1 cellular context compared by ENCODE assay signal in genomic region chr15:41115652-41116115, GRCh38.
TF ChIP-seq lines count a peak whose summit lies in the region.

No MANE protein-coding gene starts in this region.

TF ChIP-seq in HepG2, 621 proteins besides CTCF, POLR2A, EP300 and RAD21 (continued from another document and continues in another):
- TF ChIP-seq BCL3 (CRISPR knock-in tag; IDR thresholded peaks at IDR 0.05) = no peak
- no peak for TF ChIP-seq ZNF784 (CRISPR knock-in tag; IDR thresholded peaks at IDR 0.05; ENCODE audit: borderline replicate concordance)
- TF ChIP-seq HNRNPLL (IDR thresholded peaks at IDR 0.05; ENCODE audit: low read depth, low read length, poor library complexity, severe bottlenecking) = no peak
- TF ChIP-seq EED (CRISPR knock-in tag; IDR thresholded peaks at IDR 0.05) = no peak
- TF ChIP-seq, protein P1, sequence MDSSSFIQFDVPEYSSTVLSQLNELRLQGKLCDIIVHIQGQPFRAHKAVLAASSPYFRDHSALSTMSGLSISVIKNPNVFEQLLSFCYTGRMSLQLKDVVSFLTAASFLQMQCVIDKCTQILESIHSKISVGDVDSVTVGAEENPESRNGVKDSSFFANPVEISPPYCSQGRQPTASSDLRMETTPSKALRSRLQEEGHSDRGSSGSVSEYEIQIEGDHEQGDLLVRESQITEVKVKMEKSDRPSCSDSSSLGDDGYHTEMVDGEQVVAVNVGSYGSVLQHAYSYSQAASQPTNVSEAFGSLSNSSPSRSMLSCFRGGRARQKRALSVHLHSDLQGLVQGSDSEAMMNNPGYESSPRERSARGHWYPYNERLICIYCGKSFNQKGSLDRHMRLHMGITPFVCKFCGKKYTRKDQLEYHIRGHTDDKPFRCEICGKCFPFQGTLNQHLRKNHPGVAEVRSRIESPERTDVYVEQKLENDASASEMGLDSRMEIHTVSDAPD (CRISPR knock-in tag; IDR thresholded peaks at IDR 0.05) = no peak
- no peak for TF ChIP-seq ZNF253 (CRISPR knock-in tag; IDR thresholded peaks at IDR 0.05; ENCODE audit: borderline replicate concordance)
- no peak for TF ChIP-seq SCMH1 (CRISPR knock-in tag; IDR thresholded peaks at IDR 0.05; ENCODE audit: borderline replicate concordance)
- peak; percentile 16; the same call in 1 of the 2 replicates for TF ChIP-seq SNAI1 (CRISPR knock-in tag; IDR thresholded peaks at IDR 0.05; ENCODE audit: borderline replicate concordance)
- TF ChIP-seq MED13 (CRISPR knock-in tag; IDR thresholded peaks at IDR 0.05) = no peak
- TF ChIP-seq CENPT (CRISPR knock-in tag; IDR thresholded peaks at IDR 0.05; ENCODE audit: low read depth) = 0 out of 2 replicates have a peak, but pooled peaks have one; percentile 7
- no peak for TF ChIP-seq ZNF230 (CRISPR knock-in tag; IDR thresholded peaks at IDR 0.05)
- no peak for TF ChIP-seq ZFP37 (CRISPR knock-in tag; IDR thresholded peaks at IDR 0.05; ENCODE audit: borderline replicate concordance)
- TF ChIP-seq MBNL3 (CRISPR knock-in tag; conservative IDR thresholded peaks at IDR 0.05) = no peak
- no peak for TF ChIP-seq RFX5 (IDR thresholded peaks at IDR 0.05; ENCODE audit: low read depth, low read length)
- TF ChIP-seq ZNF709 (CRISPR knock-in tag; IDR thresholded peaks at IDR 0.05) = no peak
- TF ChIP-seq CBX1 (IDR thresholded peaks at IDR 0.05; ENCODE audit: low read depth) = no peak
- TF ChIP-seq MED8 (CRISPR knock-in tag; IDR thresholded peaks at IDR 0.05; ENCODE audit: insufficient replicate concordance) = no peak
- TF ChIP-seq KLF11 (CRISPR knock-in tag; IDR thresholded peaks at IDR 0.05) = no peak
- 0 out of 2 replicates have a peak, but pooled peaks have one; percentile 16 for TF ChIP-seq CCDC6 (CRISPR knock-in tag; IDR thresholded peaks at IDR 0.05)
- TF ChIP-seq DR1 (CRISPR knock-in tag; IDR thresholded peaks at IDR 0.05) = no peak
- no peak for TF ChIP-seq ZNF563 (CRISPR knock-in tag; IDR thresholded peaks at IDR 0.05)
- TF ChIP-seq, protein P2, sequence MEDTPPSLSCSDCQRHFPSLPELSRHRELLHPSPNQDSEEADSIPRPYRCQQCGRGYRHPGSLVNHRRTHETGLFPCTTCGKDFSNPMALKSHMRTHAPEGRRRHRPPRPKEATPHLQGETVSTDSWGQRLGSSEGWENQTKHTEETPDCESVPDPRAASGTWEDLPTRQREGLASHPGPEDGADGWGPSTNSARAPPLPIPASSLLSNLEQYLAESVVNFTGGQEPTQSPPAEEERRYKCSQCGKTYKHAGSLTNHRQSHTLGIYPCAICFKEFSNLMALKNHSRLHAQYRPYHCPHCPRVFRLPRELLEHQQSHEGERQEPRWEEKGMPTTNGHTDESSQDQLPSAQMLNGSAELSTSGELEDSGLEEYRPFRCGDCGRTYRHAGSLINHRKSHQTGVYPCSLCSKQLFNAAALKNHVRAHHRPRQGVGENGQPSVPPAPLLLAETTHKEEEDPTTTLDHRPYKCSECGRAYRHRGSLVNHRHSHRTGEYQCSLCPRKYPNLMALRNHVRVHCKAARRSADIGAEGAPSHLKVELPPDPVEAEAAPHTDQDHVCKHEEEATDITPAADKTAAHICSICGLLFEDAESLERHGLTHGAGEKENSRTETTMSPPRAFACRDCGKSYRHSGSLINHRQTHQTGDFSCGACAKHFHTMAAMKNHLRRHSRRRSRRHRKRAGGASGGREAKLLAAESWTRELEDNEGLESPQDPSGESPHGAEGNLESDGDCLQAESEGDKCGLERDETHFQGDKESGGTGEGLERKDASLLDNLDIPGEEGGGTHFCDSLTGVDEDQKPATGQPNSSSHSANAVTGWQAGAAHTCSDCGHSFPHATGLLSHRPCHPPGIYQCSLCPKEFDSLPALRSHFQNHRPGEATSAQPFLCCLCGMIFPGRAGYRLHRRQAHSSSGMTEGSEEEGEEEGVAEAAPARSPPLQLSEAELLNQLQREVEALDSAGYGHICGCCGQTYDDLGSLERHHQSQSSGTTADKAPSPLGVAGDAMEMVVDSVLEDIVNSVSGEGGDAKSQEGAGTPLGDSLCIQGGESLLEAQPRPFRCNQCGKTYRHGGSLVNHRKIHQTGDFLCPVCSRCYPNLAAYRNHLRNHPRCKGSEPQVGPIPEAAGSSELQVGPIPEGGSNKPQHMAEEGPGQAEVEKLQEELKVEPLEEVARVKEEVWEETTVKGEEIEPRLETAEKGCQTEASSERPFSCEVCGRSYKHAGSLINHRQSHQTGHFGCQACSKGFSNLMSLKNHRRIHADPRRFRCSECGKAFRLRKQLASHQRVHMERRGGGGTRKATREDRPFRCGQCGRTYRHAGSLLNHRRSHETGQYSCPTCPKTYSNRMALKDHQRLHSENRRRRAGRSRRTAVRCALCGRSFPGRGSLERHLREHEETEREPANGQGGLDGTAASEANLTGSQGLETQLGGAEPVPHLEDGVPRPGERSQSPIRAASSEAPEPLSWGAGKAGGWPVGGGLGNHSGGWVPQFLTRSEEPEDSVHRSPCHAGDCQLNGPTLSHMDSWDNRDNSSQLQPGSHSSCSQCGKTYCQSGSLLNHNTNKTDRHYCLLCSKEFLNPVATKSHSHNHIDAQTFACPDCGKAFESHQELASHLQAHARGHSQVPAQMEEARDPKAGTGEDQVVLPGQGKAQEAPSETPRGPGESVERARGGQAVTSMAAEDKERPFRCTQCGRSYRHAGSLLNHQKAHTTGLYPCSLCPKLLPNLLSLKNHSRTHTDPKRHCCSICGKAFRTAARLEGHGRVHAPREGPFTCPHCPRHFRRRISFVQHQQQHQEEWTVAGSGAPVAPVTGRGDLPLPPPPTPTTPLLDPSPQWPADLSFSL (CRISPR knock-in tag; IDR thresholded peaks at IDR 0.05) = no peak
- no peak for TF ChIP-seq ZFYVE20 (CRISPR knock-in tag; IDR thresholded peaks at IDR 0.05; ENCODE audit: borderline replicate concordance, low read depth)
- TF ChIP-seq DMAP1 (CRISPR knock-in tag; IDR thresholded peaks at IDR 0.05) = peak; percentile 71; the same call in 1 of the 2 replicates
- no peak for TF ChIP-seq MTA3 (CRISPR knock-in tag; IDR thresholded peaks at IDR 0.05)
- TF ChIP-seq ZNF839 (CRISPR knock-in tag; IDR thresholded peaks at IDR 0.05; ENCODE audit: borderline replicate concordance) = no peak
- no peak for TF ChIP-seq ZNF788 (CRISPR knock-in tag; IDR thresholded peaks at IDR 0.05; ENCODE audit: borderline replicate concordance)
- TF ChIP-seq YEATS2 (CRISPR knock-in tag; IDR thresholded peaks at IDR 0.05; ENCODE audit: borderline replicate concordance) = no peak
- TF ChIP-seq PAF1 (CRISPR knock-in tag; IDR thresholded peaks at IDR 0.05) = no peak
- TF ChIP-seq SIX4 (CRISPR knock-in tag; IDR thresholded peaks at IDR 0.05) = no peak
- TF ChIP-seq ZNF850 (CRISPR knock-in tag; conservative IDR thresholded peaks at IDR 0.05) = no peak
- peak; percentile 25 for TF ChIP-seq U2AF1 (optimal IDR thresholded peaks at IDR 0.05; ENCODE audit: low read depth, low read length)
- no peak for TF ChIP-seq ATF7 (IDR thresholded peaks at IDR 0.05)
- no peak for TF ChIP-seq ATF7 (CRISPR knock-in tag; IDR thresholded peaks at IDR 0.05)
- TF ChIP-seq, protein P3, sequence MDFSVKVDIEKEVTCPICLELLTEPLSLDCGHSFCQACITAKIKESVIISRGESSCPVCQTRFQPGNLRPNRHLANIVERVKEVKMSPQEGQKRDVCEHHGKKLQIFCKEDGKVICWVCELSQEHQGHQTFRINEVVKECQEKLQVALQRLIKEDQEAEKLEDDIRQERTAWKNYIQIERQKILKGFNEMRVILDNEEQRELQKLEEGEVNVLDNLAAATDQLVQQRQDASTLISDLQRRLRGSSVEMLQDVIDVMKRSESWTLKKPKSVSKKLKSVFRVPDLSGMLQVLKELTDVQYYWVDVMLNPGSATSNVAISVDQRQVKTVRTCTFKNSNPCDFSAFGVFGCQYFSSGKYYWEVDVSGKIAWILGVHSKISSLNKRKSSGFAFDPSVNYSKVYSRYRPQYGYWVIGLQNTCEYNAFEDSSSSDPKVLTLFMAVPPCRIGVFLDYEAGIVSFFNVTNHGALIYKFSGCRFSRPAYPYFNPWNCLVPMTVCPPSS (IDR thresholded peaks at IDR 0.05) = no peak
- TF ChIP-seq KDM5A (IDR thresholded peaks at IDR 0.05; ENCODE audit: borderline replicate concordance, low read length) = peak; percentile 47; the same call in 1 of the 2 replicates
- no peak for TF ChIP-seq FOXP1 (IDR thresholded peaks at IDR 0.05)
- TF ChIP-seq FOXP1 (CRISPR knock-in tag; IDR thresholded peaks at IDR 0.05) = no peak
- TF ChIP-seq ZNF326 (CRISPR knock-in tag; IDR thresholded peaks at IDR 0.05; ENCODE audit: borderline replicate concordance) = no peak
- TF ChIP-seq ZNF780A (CRISPR knock-in tag; IDR thresholded peaks at IDR 0.05) = no peak
- TF ChIP-seq, protein P4, sequence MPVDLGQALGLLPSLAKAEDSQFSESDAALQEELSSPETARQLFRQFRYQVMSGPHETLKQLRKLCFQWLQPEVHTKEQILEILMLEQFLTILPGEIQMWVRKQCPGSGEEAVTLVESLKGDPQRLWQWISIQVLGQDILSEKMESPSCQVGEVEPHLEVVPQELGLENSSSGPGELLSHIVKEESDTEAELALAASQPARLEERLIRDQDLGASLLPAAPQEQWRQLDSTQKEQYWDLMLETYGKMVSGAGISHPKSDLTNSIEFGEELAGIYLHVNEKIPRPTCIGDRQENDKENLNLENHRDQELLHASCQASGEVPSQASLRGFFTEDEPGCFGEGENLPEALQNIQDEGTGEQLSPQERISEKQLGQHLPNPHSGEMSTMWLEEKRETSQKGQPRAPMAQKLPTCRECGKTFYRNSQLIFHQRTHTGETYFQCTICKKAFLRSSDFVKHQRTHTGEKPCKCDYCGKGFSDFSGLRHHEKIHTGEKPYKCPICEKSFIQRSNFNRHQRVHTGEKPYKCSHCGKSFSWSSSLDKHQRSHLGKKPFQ (CRISPR knock-in tag; IDR thresholded peaks at IDR 0.05; ENCODE audit: insufficient replicate concordance) = no peak
- TF ChIP-seq NRL (CRISPR knock-in tag; IDR thresholded peaks at IDR 0.05; ENCODE audit: borderline replicate concordance) = no peak
- no peak for TF ChIP-seq HOXD1 (CRISPR knock-in tag; IDR thresholded peaks at IDR 0.05)
- TF ChIP-seq, protein P5, sequence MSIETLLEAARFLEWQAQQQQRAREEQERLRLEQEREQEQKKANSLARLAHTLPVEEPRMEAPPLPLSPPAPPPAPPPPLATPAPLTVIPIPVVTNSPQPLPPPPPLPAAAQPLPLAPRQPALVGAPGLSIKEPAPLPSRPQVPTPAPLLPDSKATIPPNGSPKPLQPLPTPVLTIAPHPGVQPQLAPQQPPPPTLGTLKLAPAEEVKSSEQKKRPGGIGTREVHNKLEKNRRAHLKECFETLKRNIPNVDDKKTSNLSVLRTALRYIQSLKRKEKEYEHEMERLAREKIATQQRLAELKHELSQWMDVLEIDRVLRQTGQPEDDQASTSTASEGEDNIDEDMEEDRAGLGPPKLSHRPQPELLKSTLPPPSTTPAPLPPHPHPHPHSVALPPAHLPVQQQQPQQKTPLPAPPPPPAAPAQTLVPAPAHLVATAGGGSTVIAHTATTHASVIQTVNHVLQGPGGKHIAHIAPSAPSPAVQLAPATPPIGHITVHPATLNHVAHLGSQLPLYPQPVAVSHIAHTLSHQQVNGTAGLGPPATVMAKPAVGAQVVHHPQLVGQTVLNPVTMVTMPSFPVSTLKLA (IDR thresholded peaks at IDR 0.05) = peak; percentile 97
- 0 out of 2 replicates have a peak, but pooled peaks have one; percentile 9 for TF ChIP-seq SMAD3 (CRISPR knock-in tag; IDR thresholded peaks at IDR 0.05)
- TF ChIP-seq ZNF616 (CRISPR knock-in tag; IDR thresholded peaks at IDR 0.05; ENCODE audit: low read depth) = no peak
- TF ChIP-seq TFAP4 (IDR thresholded peaks at IDR 0.05; ENCODE audit: borderline replicate concordance, low read depth) = no peak
- TF ChIP-seq ATF7-NPFF (CRISPR knock-in tag; IDR thresholded peaks at IDR 0.05; ENCODE audit: low read depth) = no peak
- no peak for TF ChIP-seq ZBTB38 (CRISPR knock-in tag; IDR thresholded peaks at IDR 0.05)
- no peak for TF ChIP-seq HOXA7 (CRISPR knock-in tag; IDR thresholded peaks at IDR 0.05)
- TF ChIP-seq, protein P6, sequence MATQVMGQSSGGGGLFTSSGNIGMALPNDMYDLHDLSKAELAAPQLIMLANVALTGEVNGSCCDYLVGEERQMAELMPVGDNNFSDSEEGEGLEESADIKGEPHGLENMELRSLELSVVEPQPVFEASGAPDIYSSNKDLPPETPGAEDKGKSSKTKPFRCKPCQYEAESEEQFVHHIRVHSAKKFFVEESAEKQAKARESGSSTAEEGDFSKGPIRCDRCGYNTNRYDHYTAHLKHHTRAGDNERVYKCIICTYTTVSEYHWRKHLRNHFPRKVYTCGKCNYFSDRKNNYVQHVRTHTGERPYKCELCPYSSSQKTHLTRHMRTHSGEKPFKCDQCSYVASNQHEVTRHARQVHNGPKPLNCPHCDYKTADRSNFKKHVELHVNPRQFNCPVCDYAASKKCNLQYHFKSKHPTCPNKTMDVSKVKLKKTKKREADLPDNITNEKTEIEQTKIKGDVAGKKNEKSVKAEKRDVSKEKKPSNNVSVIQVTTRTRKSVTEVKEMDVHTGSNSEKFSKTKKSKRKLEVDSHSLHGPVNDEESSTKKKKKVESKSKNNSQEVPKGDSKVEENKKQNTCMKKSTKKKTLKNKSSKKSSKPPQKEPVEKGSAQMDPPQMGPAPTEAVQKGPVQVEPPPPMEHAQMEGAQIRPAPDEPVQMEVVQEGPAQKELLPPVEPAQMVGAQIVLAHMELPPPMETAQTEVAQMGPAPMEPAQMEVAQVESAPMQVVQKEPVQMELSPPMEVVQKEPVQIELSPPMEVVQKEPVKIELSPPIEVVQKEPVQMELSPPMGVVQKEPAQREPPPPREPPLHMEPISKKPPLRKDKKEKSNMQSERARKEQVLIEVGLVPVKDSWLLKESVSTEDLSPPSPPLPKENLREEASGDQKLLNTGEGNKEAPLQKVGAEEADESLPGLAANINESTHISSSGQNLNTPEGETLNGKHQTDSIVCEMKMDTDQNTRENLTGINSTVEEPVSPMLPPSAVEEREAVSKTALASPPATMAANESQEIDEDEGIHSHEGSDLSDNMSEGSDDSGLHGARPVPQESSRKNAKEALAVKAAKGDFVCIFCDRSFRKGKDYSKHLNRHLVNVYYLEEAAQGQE (IDR thresholded peaks at IDR 0.05; ENCODE audit: borderline replicate concordance in 1 of 2, low read depth in 1 of 2, low read length in 2 of 2) = no peak
